In genomic region chr7:156999611-157000046, GRCh38 we compare ENCODE assay signal across 8 cellular contexts. TPM values are rescaled to one million over a fixed set of nuclear protein-coding genes. Genes with fewer than 3 reads are reported as not detected.
DNase-seq lines count a peak whose midpoint lies in the region; ATAC-seq and TF ChIP-seq lines count a peak whose summit lies in the region.

No MANE protein-coding gene starts in this region.

- no peak for TF ChIP-seq POLR2A in esophagus muscularis mucosa (IDR thresholded peaks at IDR 0.05; ENCODE audit: low read depth)

- WGBS in esophagus muscularis mucosa: 13% methylated on average over 9 of the region's 56 CpGs

- ATAC-seq in GM18498 (IDR thresholded peaks at IDR 0.05; ENCODE audit: unreplicated experiment): peak; percentile 34
- no peak for ATAC-seq in HG02884 (IDR thresholded peaks at IDR 0.05; ENCODE audit: unreplicated experiment)

- H3K9ac ChIP-seq in rectal smooth muscle tissue (ENCODE audit: low read length): no peak overlapping the region

- no peak for DNase-seq in esophagus muscularis mucosa (ENCODE audit: extremely low spot score)
- DNase-seq in cerebellar nuclear complex (lab: John Stamatoyannopoulos, UW): no peak
- no peak for DNase-seq in activated effector memory CD4-positive, alpha-beta T cell treated with Interleukin-2 at 50 U/mL for 16 hours
- no peak for DNase-seq in activated CD4-positive, alpha-beta T cell treated with anti-CD3 and anti-CD28 coated beads, Interleukin-2, amount 50 U/mL, for 48 hours

- intact Hi-C loops in esophagus muscularis mucosa (cut with DNase I): no loop called here

- peak overlapping the region; percentile 48 to 62 (median 53) for H3K4me3 ChIP-seq in esophagus muscularis mucosa
- H3K4me3 ChIP-seq in rectal smooth muscle tissue (ENCODE audit: low read length): peak overlapping the region; percentile 39

- H3K9me3 ChIP-seq in esophagus muscularis mucosa: peaks cover 0 to 7% (median 3%) of the 10 kb centered on the region in 4 donors

- TF ChIP-seq CTCF in esophagus muscularis mucosa (IDR thresholded peaks at IDR 0.05): no peak

- no peak overlapping the region for H3K27ac ChIP-seq in esophagus muscularis mucosa (replicated peaks in 1 of 4)
- no peak overlapping the region for H3K27ac ChIP-seq in rectal smooth muscle tissue (ENCODE audit: low read depth, low read length)

- peaks cover 34 to 54% (median 48%) of the 10 kb centered on the region in 4 donors for H3K4me1 ChIP-seq in esophagus muscularis mucosa
- no peaks in the 10 kb centered on the region for H3K4me1 ChIP-seq in rectal smooth muscle tissue (ENCODE audit: control insufficient read depth, insufficient read depth, low read length)

- no peaks in the 10 kb centered on the region for H3K36me3 Mint-ChIP-seq in IgD-negative memory B cell

- no peak for TF ChIP-seq EP300 in esophagus muscularis mucosa (IDR thresholded peaks at IDR 0.05)

- H3K4me3 Mint-ChIP-seq in IgD-negative memory B cell: peak overlapping the region; percentile 65 to 87 (median 78)

- H3K27me3 ChIP-seq in esophagus muscularis mucosa (peaks cover 15 to 98% (median 59%) of the 10 kb centered on the region in 4 donors), rectal smooth muscle tissue (ENCODE audit: control insufficient read depth, insufficient read depth, low read length) (peaks cover 25% of the 10 kb centered on the region)

- peaks cover 0 to 3% (median 2%) of the 10 kb centered on the region in 3 donors for H3K9me3 Mint-ChIP-seq in IgD-negative memory B cell

- peaks cover 61% of the 10 kb centered on the region for H3K27me3 Mint-ChIP-seq in IgD-negative memory B cell

- H3K36me3 ChIP-seq in esophagus muscularis mucosa (no peaks in the 10 kb centered on the region), rectal smooth muscle tissue (ENCODE audit: control insufficient read depth, insufficient read depth, low read length) (no peaks in the 10 kb centered on the region)

- peaks cover 12 to 17% (median 13%) of the 10 kb centered on the region in 3 donors for H3K4me1 Mint-ChIP-seq in IgD-negative memory B cell

- no peak overlapping the region for H3K27ac Mint-ChIP-seq in IgD-negative memory B cell

RNA-seq across cellular contexts. Expression of gene MNX1, which starts 10.8 kb away (rescaled TPM):
- polyA plus RNA-seq in IgD-negative memory B cell: not detected
- not detected for total RNA-seq in esophagus muscularis mucosa

RNA-seq across cellular contexts. Expression of gene NOM1, which starts 50.1 kb away (rescaled TPM):
- polyA plus RNA-seq in IgD-negative memory B cell: 9.4 TPM
- total RNA-seq in esophagus muscularis mucosa: 10 to 100 TPM; 12.6 to 20.8 (median 16.3) TPM
